Comparison of ENCODE assay signal across 8 cellular contexts in the genomic region with DNA sequence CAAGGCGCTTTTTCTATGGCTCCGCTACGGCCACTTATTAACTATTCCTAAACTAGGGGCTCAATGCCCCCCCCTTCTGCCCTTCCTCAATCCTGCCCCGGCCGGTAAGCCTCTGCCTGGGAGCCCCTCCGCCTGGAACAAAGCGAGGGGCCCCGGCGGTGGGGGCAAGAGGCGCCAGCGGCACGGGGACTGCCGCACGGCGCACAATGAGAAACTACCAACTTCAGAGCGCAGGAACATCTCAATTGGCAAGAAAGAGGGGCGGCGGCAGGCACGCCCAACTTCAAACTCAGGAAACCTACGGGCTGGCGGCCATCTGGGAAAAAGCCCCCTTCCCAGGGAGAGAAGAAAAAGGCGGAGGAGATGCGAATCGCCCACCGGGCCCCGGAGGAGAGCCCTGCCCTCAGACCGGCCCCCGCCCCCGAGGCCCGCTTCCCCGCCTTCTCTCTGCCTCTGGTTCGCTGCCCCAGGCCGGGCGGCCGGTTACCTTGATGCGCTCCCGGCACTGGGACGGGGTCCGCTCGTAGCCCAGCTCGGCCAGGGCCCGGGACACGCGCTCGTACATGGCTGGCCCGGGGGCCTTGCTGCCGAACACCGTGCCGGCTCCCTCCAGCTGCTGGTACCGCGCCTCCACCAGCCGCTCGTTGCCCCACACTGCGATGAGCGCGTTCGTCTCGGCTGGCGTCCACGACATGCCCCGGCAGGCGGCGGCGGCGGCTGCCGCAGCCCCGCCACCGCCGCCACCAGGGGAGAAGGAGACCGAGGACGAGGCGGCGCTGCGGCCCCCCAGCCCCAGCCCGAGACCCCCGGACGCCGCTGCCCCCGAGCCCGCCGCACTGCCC. TPM values are rescaled to one million over a fixed set of nuclear protein-coding genes. Genes with fewer than 3 reads are reported as not detected.
DNase-seq lines count a peak whose midpoint lies in the region; ATAC-seq and TF ChIP-seq lines count a peak whose summit lies in the region.

No MANE protein-coding gene starts in this region.

- H3K9me3 ChIP-seq in fibroblast of lung (ENCODE audit: control insufficient read depth, insufficient read depth, low read depth, low read length) (no peaks in the 10 kb centered on the region), thyroid gland (no peaks in the 10 kb centered on the region)

- no peaks in the 10 kb centered on the region for H3K27me3 Mint-ChIP-seq in activated T-cell treated with anti-CD3 and anti-CD28 coated beads, Interleukin-2, amount 50 U/mL, for 72 hours (ENCODE audit: low read depth)
- no peaks in the 10 kb centered on the region for H3K27me3 Mint-ChIP-seq in nephron progenitor cell (ENCODE audit: low read depth, poor library complexity)

- peak overlapping the region; percentile 76 for H3K27ac Mint-ChIP-seq in activated T-cell treated with anti-CD3 and anti-CD28 coated beads, Interleukin-2, amount 50 U/mL, for 72 hours
- H3K27ac Mint-ChIP-seq in nephron progenitor cell: peak overlapping the region; percentile 99

- peaks cover 52% of the 10 kb centered on the region for H3K79me2 ChIP-seq in fibroblast of lung (ENCODE audit: control insufficient read depth, insufficient read depth, low read length)

- H3K4me3 Mint-ChIP-seq in activated T-cell treated with anti-CD3 and anti-CD28 coated beads, Interleukin-2, amount 50 U/mL, for 72 hours: peak overlapping the region; percentile 94 to 97
- peak overlapping the region; percentile 91 for H3K4me3 Mint-ChIP-seq in nephron progenitor cell

- no peaks in the 10 kb centered on the region for H4K20me1 ChIP-seq in fibroblast of lung (ENCODE audit: control insufficient read depth, extremely low read depth, insufficient read depth, low read length)

- peak overlapping the region; percentile 99 for H3K27ac ChIP-seq in fibroblast of lung (ENCODE audit: insufficient read depth, low read length)
- H3K27ac ChIP-seq in thyroid gland: peak overlapping the region; percentile 95 to 98 (median 98)

- peaks cover 37% of the 10 kb centered on the region for H3K4me1 Mint-ChIP-seq in activated T-cell treated with anti-CD3 and anti-CD28 coated beads, Interleukin-2, amount 50 U/mL, for 72 hours (ENCODE audit: low read depth)
- peaks cover 58% of the 10 kb centered on the region for H3K4me1 Mint-ChIP-seq in nephron progenitor cell

- peak; percentile 37 for ATAC-seq in HG02678 (IDR thresholded peaks at IDR 0.05; ENCODE audit: unreplicated experiment)
- peak; percentile 57 to 63 for ATAC-seq in activated T-cell treated with anti-CD3 and anti-CD28 coated beads, Interleukin-2, amount 50 U/mL, for 72 hours (replicated peaks in 1 of 2)

- H3K36me3 ChIP-seq in fibroblast of lung (ENCODE audit: control insufficient read depth, insufficient read depth, low read length) (no peaks in the 10 kb centered on the region), thyroid gland (no peaks in the 10 kb centered on the region)

- 0% methylated on average over 21 to 26 of the region's 81 CpGs for WGBS in thyroid gland, 2 donors

- TF ChIP-seq CTCF in fibroblast of lung (conservative IDR thresholded peaks at IDR 0.05 in 1 of 2, IDR thresholded peaks at IDR 0.05 in 1 of 2; ENCODE audit: low read depth in 1 of 2, low read length in 2 of 2) (no peak), nephron progenitor cell (IDR thresholded peaks at IDR 0.05) (no peak), thyroid gland (IDR thresholded peaks at IDR 0.05) (no peak)

- TF ChIP-seq POLR2A in thyroid gland (IDR thresholded peaks at IDR 0.05): peak in 1 of 2 donors; percentile 18

- peak overlapping the region; percentile 77 for H2AFZ ChIP-seq in fibroblast of lung (ENCODE audit: low read length)

- H3K27me3 ChIP-seq in fibroblast of lung (ENCODE audit: control insufficient read depth, insufficient read depth, low read length): no peaks in the 10 kb centered on the region
- no peaks in the 10 kb centered on the region for H3K27me3 ChIP-seq in thyroid gland

- DNase-seq in NCI-H1092 treated with DMSO at 0.1 percent for 48 hours (lab: John Stamatoyannopoulos, UW) (peak; percentile 31), NCI-H1092 (lab: John Stamatoyannopoulos, UW) (no peak), NOMO-1 (lab: John Stamatoyannopoulos, UW; ENCODE audit: unreplicated experiment in 2 of 2) (peak; percentile 24 to 35), fibroblast of lung (ENCODE audit: low read depth in 2 of 2) (peak; percentile 21 to 25), nephron progenitor cell (peak; percentile 62), thyroid gland (peak; percentile 33 to 58)
- DNase-seq in activated T-cell treated with anti-CD3 and anti-CD28 coated beads, Interleukin-2, amount 50 U/mL, for 72 hours: peak; percentile 53 to 55

- H3K36me3 Mint-ChIP-seq in activated T-cell treated with anti-CD3 and anti-CD28 coated beads, Interleukin-2, amount 50 U/mL, for 72 hours (ENCODE audit: insufficient read depth in 2 of 2): peaks cover 0 to 2% of the 10 kb centered on the region in 2 donors
- H3K36me3 Mint-ChIP-seq in nephron progenitor cell (ENCODE audit: low read depth): peaks cover 4% of the 10 kb centered on the region

- H3K9me3 Mint-ChIP-seq in activated T-cell treated with anti-CD3 and anti-CD28 coated beads, Interleukin-2, amount 50 U/mL, for 72 hours: no peaks in the 10 kb centered on the region
- H3K9me3 Mint-ChIP-seq in nephron progenitor cell: no peaks in the 10 kb centered on the region

- H3K4me1 ChIP-seq in fibroblast of lung (ENCODE audit: control insufficient read depth, extremely low read depth, insufficient read depth, low read length) (peaks cover 11% of the 10 kb centered on the region), thyroid gland (peaks cover 27 to 33% of the 10 kb centered on the region in 2 donors)

- H3K4me3 ChIP-seq in fibroblast of lung (replicated peaks in 1 of 4; ENCODE audit: control extremely low read depth in 1 of 4, insufficient read depth in 1 of 4, low read depth in 3 of 4, low read length in 4 of 4) (peak overlapping the region; percentile 60 to 94 (median 88)), thyroid gland (replicated peaks in 1 of 3) (peak overlapping the region; percentile 54 to 86 (median 72))

- H3K4me2 ChIP-seq in fibroblast of lung (ENCODE audit: extremely low read depth, insufficient read depth, low read length): peak overlapping the region; percentile 93

- intact Hi-C loops in thyroid gland (cut with DNase I): loop anchor here (5.0 to 10.0 kb wide), 2 partner anchors 37 to 55 kb away; a partner anchor contains a TSS

- H3K9ac ChIP-seq in fibroblast of lung (ENCODE audit: insufficient read depth, low read length): peak overlapping the region; percentile 100

RNA-seq across cellular contexts. Expression of a gene that starts 0.6 kb away (rescaled TPM):
- total RNA-seq in activated T-cell treated with anti-CD3 and anti-CD28 coated beads, Interleukin-2, amount 50 U/mL, for 72 hours: 10 to 100 TPM; 11.1 to 12.5 TPM
- total RNA-seq in fibroblast of lung: 6.2 and 6.3 TPM in 2 replicates
- polyA plus RNA-seq in fibroblast of lung: 5.6 and 6.6 TPM in 2 replicates
- 3.9 and 4.2 TPM in 2 replicates for polyA plus RNA-seq in fibroblast of lung (2012)
- 1.1 and 1.6 TPM in 2 replicates for polyA minus RNA-seq in fibroblast of lung (ENCODE audit: low replicate concordance)
- total RNA-seq in thyroid gland: 10 to 100 TPM; 29.1 to 56.1 (median 37.0) TPM

RNA-seq across cellular contexts. Expression of a gene that starts 37.5 kb away (rescaled TPM):
- 1 to 10 TPM in 1 of 2 donors, under 1 TPM in 1; 0.88 to 1.1 TPM for total RNA-seq in activated T-cell treated with anti-CD3 and anti-CD28 coated beads, Interleukin-2, amount 50 U/mL, for 72 hours
- under 0.01 and 0.26 TPM in 2 replicates for total RNA-seq in fibroblast of lung
- 0.10 and 2.7 TPM in 2 replicates for polyA plus RNA-seq in fibroblast of lung
- polyA plus RNA-seq in fibroblast of lung (2012): 0.16 and 2.4 TPM in 2 replicates
- 2.6 TPM in 1 of 2 replicates, not detected in the other for polyA minus RNA-seq in fibroblast of lung (ENCODE audit: low replicate concordance)
- total RNA-seq in thyroid gland: 100 to 1,000 TPM; 188 to 294 (median 243) TPM

RNA-seq across cellular contexts. Expression of a gene that starts 47.5 kb away (rescaled TPM):
- total RNA-seq in activated T-cell treated with anti-CD3 and anti-CD28 coated beads, Interleukin-2, amount 50 U/mL, for 72 hours: under 1 TPM; 0.35 to 0.48 TPM
- total RNA-seq in fibroblast of lung (not detected in 2 replicates), thyroid gland (10 to 100 TPM; 23.7 to 54.5 (median 28.8) TPM)
- polyA plus RNA-seq in fibroblast of lung: 0.06 TPM in 1 of 2 replicates, not detected in the other
- polyA plus RNA-seq in fibroblast of lung (2012): 0.09 and 0.15 TPM in 2 replicates
- not detected in 2 replicates for polyA minus RNA-seq in fibroblast of lung (ENCODE audit: low replicate concordance)

RNA-seq across cellular contexts. Expression of a gene that starts 59.9 kb away (rescaled TPM):
- 1 to 10 TPM; 4.2 to 4.4 TPM for total RNA-seq in activated T-cell treated with anti-CD3 and anti-CD28 coated beads, Interleukin-2, amount 50 U/mL, for 72 hours
- total RNA-seq in fibroblast of lung (0.17 TPM in 1 of 2 replicates, not detected in the other), thyroid gland (1 to 10 TPM in 3 of 4 donors, under 1 TPM in 1; 0.40 to 3.6 (median 2.7) TPM)
- 4.9 and 10.8 TPM in 2 replicates for polyA plus RNA-seq in fibroblast of lung
- 10.9 and 21.1 TPM in 2 replicates for polyA plus RNA-seq in fibroblast of lung (2012)
- 16.6 and 16.8 TPM in 2 replicates for polyA minus RNA-seq in fibroblast of lung (ENCODE audit: low replicate concordance)

Comparison
In these comparisons a context has a peak if more than half of its experiments do, and no peak if none do; other contexts are left out.
1. RNA of a gene that starts 37.5 kb away (total RNA-seq): 188 to 294 TPM in thyroid gland; 0.88 to 1.1 TPM in activated T-cell treated with anti-CD3 and anti-CD28 coated beads, Interleukin-2, amount 50 U/mL, for 72 hours and under 0.01 to 0.26 TPM in fibroblast of lung; every median in the first group is over 10 times any median in the second.
2. RNA of a gene that starts 47.5 kb away (total RNA-seq): 23.7 to 54.5 TPM in thyroid gland; 0.35 to 0.48 TPM in activated T-cell treated with anti-CD3 and anti-CD28 coated beads, Interleukin-2, amount 50 U/mL, for 72 hours and not detected in fibroblast of lung; every median in the first group is over 10 times any median in the second.